16 cellular contexts compared by ENCODE assay signal in the genomic region with DNA sequence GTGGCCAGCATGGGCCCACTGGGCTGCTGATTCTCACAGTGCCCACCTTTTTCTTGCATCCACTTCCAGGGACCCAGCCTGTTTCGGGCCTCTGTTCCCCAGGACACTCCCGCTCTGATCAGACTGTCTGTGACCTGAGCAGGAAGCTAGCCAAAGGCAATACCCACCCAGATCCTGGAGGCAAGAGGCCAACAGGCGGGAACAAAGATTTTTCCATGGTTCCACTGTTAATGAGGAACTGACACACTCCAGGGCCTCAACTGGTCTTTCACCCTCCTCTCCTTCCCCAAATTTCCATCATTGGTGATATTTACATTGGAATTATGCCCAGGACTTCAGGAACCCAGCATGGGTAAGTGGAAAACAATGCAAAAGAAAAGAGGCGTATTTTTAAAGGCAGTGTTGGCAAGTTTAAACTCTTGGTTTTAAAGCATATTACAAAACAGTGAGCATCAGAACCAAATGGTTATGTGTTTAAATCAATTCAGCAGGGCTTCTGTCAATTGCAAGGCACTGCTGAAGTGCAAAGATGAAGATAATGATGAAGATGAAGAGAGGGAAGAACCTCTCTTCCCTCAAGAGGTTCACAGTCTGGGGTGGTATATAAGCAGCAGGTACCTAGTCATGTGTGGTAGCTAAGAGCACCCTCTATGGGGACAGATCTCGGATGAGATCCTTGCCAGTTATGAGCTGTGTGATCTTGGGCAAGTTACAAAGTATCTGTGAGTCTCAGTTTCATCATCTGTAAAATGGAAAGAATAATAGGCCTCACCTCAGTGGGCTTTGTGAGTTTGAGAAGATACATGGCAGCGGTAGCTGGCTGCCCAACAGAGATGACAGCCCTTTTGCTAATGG. TPM values are rescaled to one million over a fixed set of nuclear protein-coding genes. Genes with fewer than 3 reads are reported as not detected.
DNase-seq lines count a peak whose midpoint lies in the region; ATAC-seq and TF ChIP-seq lines count a peak whose summit lies in the region.
"Had no signal": no experiment of that assay in that cellular context is flagged by ENCODE, and none has a peak within 500 bp of the region (broad histone marks: within the 10 kb centered on the region; RNA-seq: fewer than 3 reads in every experiment).

No MANE protein-coding gene starts in this region.

- no peak overlapping the region for H3K27ac ChIP-seq in SK-N-SH (ENCODE audit: low read depth in 2 of 2, low read length in 1 of 2)
- H3K27ac ChIP-seq in VCaP: peak overlapping the region; percentile 85
- H3K27ac ChIP-seq in spleen: no peak overlapping the region
- H3K27ac ChIP-seq: hepatocyte had no signal

- no peak for ATAC-seq in SK-N-SH treated with all-trans-retinoic acid at 6 μM for 48 hours
- peak; percentile 2 for ATAC-seq in left ventricle myocardium superior
- ATAC-seq in GM19324 (IDR thresholded peaks at IDR 0.05; ENCODE audit: low FRiP score, unreplicated experiment): no peak
- ATAC-seq: CD8-positive, alpha-beta T cell; Panc1; stimulated activated naive B cell treated with anti-CD40 and anti-IgM and Interleukin-4, amounts not matched to agents 10 μg/mL and 1 μg/mL and 100 μg/mL, for 72 hours had no signal

- TF ChIP-seq RAD21 in SK-N-SH (IDR thresholded peaks at IDR 0.05; ENCODE audit: low read length): no peak

- H3K27me3 ChIP-seq in SK-N-SH (ENCODE audit: insufficient read depth): no peaks in the 10 kb centered on the region
- H3K27me3 ChIP-seq in spleen (replicated peaks in 1 of 7): no peaks in the 10 kb centered on the region
- H3K27me3 ChIP-seq: hepatocyte, sigmoid colon had no signal

- H3K4me3 ChIP-seq in SK-N-SH (ENCODE audit: low read depth in 2 of 2, low read length in 1 of 2) (no peak overlapping the region), spleen (no peak overlapping the region)
- H3K4me3 ChIP-seq: hepatocyte, sigmoid colon had no signal

- no peaks in the 10 kb centered on the region for H3K9me3 ChIP-seq in SK-N-SH
- peaks cover 0 to 12% (median 7%) of the 10 kb centered on the region in 8 donors for H3K9me3 ChIP-seq in spleen

- POLR2A ChIA-PET in SK-N-SH (lab: Yijun Ruan, JAX): no interaction called here

- H3F3A ChIP-seq in SK-N-SH (replicated peaks; ENCODE audit: insufficient read depth): no peaks in the 10 kb centered on the region

- TF ChIP-seq EP300 in SK-N-SH (IDR thresholded peaks at IDR 0.05; ENCODE audit: borderline replicate concordance in 1 of 2, low read depth in 1 of 2, low read length in 1 of 2): no peak

- DNase-seq in SK-N-SH (peak; percentile 9), left ventricle myocardium superior (peak; percentile 28), spleen (peak; percentile 56), KG1 (lab: John Stamatoyannopoulos, UW) (no peak), SHP77 treated with DMSO at 0.1 percent for 48 hours (lab: John Stamatoyannopoulos, UW) (no peak)
- DNase-seq: activated CD4-positive, alpha-beta T cell treated with anti-CD3 and anti-CD28 coated beads for 1 hour; activated naive CD8-positive, alpha-beta T cell treated with anti-CD3 and anti-CD28 coated beads, Interleukin-2, amount 10 ng/mL, durations not matched to agents 7 days and 5 days; CD8-positive, alpha-beta T cell; cerebellar nuclear complex; sigmoid colon; stimulated activated naive B cell treated with anti-CD40 and anti-IgM and Interleukin-4, amounts not matched to agents 10 μg/mL and 1 μg/mL and 100 μg/mL, for 72 hours had no signal

- H2AFZ ChIP-seq in SK-N-SH (ENCODE audit: low read depth): no peak overlapping the region
- H2AFZ ChIP-seq: hepatocyte had no signal

- H4K20me1 ChIP-seq in SK-N-SH (ENCODE audit: insufficient read depth): no peaks in the 10 kb centered on the region

- no peaks in the 10 kb centered on the region for H3K9me2 ChIP-seq in SK-N-SH

- CTCF ChIA-PET in SK-N-SH (lab: Yijun Ruan, JAX): interaction anchor here (0.7 to 1.6 kb wide), 2 partner anchors 16 to 65 kb away, joined by 3 to 5 read pairs; no protein-coding TSS in a partner anchor

- no peak overlapping the region for H3K4me2 ChIP-seq in SK-N-SH
- H3K4me2 ChIP-seq: hepatocyte had no signal

- WGBS in SK-N-SH (ENCODE audit: low lambda C conversion rate): 83% methylated on average over 6 of the region's 6 CpGs
- 83 to 92% (median 90%) methylated on average over 6 of the region's 6 CpGs for WGBS in spleen, 5 donors

- no peak overlapping the region for H3K9ac ChIP-seq in SK-N-SH

- intact Hi-C loops in left ventricle myocardium superior (cut with micrococcal nuclease): no loop called here
- intact Hi-C loops in spleen (cut with DNase I; ENCODE audit: low total_unique reads): no loop called here

- TF ChIP-seq POLR2A in spleen (IDR thresholded peaks at IDR 0.05): no peak

- no peaks in the 10 kb centered on the region for H3K79me2 ChIP-seq in SK-N-SH (ENCODE audit: insufficient read depth)
- H3K79me2 ChIP-seq: hepatocyte had no signal

- TF ChIP-seq CTCF in SK-N-SH (IDR thresholded peaks at IDR 0.05): no peak
- TF ChIP-seq CTCF in VCaP (conservative IDR thresholded peaks at IDR 0.05): no peak
- no peak for TF ChIP-seq CTCF in spleen (IDR thresholded peaks at IDR 0.05 in 8 of 11, conservative IDR thresholded peaks at IDR 0.05 in 3 of 11)

- H3K36me3 ChIP-seq in SK-N-SH (replicated peaks in 1 of 2; ENCODE audit: control insufficient read depth in 1 of 2, insufficient read depth in 2 of 2, low read length in 1 of 2) (no peaks in the 10 kb centered on the region), spleen (no peaks in the 10 kb centered on the region)
- H3K36me3 ChIP-seq: sigmoid colon had no signal

- peaks cover 0 to 2% of the 10 kb centered on the region in 2 experiments; a peak in 2 of 4 replicates for H3K4me1 ChIP-seq in SK-N-SH (ENCODE audit: control insufficient read depth in 1 of 2, insufficient read depth in 2 of 2, low read depth in 1 of 2, low read length in 1 of 2)
- peaks cover 0 to 54% (median 28%) of the 10 kb centered on the region in 6 donors for H3K4me1 ChIP-seq in spleen

TF ChIP-seq in SK-N-SH, 30 proteins besides CTCF, POLR2A, EP300 and RAD21:
- TF ChIP-seq RXRA (IDR thresholded peaks at IDR 0.05; ENCODE audit: borderline replicate concordance, low read depth) (no peak), JUND (IDR thresholded peaks at IDR 0.05) (no peak), TCF12 (IDR thresholded peaks at IDR 0.05) (no peak), GABPA (IDR thresholded peaks at IDR 0.05; ENCODE audit: low read depth) (no peak), FOXM1 (IDR thresholded peaks at IDR 0.05; ENCODE audit: low read depth) (no peak), NFIC (IDR thresholded peaks at IDR 0.05; ENCODE audit: borderline replicate concordance) (no peak), EZH2phosphoT487 (IDR thresholded peaks at IDR 0.05; ENCODE audit: borderline replicate concordance, low read depth) (no peak), RFX5 (IDR thresholded peaks at IDR 0.05; ENCODE audit: low read length) (no peak), POLR2AphosphoS5 (IDR thresholded peaks at IDR 0.05; ENCODE audit: low read depth, low read length) (no peak)
- TF ChIP-seq, protein P1, sequence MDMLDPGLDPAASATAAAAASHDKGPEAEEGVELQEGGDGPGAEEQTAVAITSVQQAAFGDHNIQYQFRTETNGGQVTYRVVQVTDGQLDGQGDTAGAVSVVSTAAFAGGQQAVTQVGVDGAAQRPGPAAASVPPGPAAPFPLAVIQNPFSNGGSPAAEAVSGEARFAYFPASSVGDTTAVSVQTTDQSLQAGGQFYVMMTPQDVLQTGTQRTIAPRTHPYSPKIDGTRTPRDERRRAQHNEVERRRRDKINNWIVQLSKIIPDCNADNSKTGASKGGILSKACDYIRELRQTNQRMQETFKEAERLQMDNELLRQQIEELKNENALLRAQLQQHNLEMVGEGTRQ (IDR thresholded peaks at IDR 0.05; ENCODE audit: borderline replicate concordance, low read depth, low read length): no peak
- TF ChIP-seq, protein P2, sequence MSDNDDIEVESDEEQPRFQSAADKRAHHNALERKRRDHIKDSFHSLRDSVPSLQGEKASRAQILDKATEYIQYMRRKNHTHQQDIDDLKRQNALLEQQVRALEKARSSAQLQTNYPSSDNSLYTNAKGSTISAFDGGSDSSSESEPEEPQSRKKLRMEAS (IDR thresholded peaks at IDR 0.05; ENCODE audit: low read depth): no peak

TF ChIP-seq in SK-N-SH treated with all-trans-retinoic acid at 6 μM for 48 hours, 23 proteins besides CTCF, POLR2A, EP300 and RAD21:
- TF ChIP-seq CSDC2 (CRISPR knock-in tag; IDR thresholded peaks at IDR 0.05): no peak

RNA-seq across cellular contexts. Expression of a gene that starts 14.4 kb away (rescaled TPM):
- polyA plus RNA-seq in SK-N-SH (2012; rRNA removed) (1.9 and 2.1 TPM in 2 replicates), spleen (100 to 1,000 TPM; 103 to 190 (median 189) TPM)
- 0.67 and 0.92 TPM in 2 replicates for polyA plus RNA-seq in SK-N-SH (2012; cell fraction: cytosol; rRNA removed)
- polyA plus RNA-seq in SK-N-SH (2012; cell fraction: nucleus; rRNA removed): 4.9 and 5.6 TPM in 2 replicates
- total RNA-seq in left ventricle myocardium superior (5.8 TPM), spleen (100 to 1,000 TPM; 161 to 240 (median 219) TPM)

Comparison
In these comparisons a context has a peak if more than half of its experiments do, and no peak if none do; other contexts are left out.
1. DNase-seq: peak in SK-N-SH (single experiment), left ventricle myocardium superior (single experiment) and spleen (single experiment); none in KG1 (single experiment) and SHP77 treated with DMSO at 0.1 percent for 48 hours (single experiment).
2. RNA of a gene that starts 14.4 kb away (total RNA-seq): 161 to 240 TPM in spleen; 5.8 TPM in left ventricle myocardium superior (single experiment); every median in the first group is over 10 times any median in the second.